16 cellular contexts compared by ENCODE assay signal in the genomic region with DNA sequence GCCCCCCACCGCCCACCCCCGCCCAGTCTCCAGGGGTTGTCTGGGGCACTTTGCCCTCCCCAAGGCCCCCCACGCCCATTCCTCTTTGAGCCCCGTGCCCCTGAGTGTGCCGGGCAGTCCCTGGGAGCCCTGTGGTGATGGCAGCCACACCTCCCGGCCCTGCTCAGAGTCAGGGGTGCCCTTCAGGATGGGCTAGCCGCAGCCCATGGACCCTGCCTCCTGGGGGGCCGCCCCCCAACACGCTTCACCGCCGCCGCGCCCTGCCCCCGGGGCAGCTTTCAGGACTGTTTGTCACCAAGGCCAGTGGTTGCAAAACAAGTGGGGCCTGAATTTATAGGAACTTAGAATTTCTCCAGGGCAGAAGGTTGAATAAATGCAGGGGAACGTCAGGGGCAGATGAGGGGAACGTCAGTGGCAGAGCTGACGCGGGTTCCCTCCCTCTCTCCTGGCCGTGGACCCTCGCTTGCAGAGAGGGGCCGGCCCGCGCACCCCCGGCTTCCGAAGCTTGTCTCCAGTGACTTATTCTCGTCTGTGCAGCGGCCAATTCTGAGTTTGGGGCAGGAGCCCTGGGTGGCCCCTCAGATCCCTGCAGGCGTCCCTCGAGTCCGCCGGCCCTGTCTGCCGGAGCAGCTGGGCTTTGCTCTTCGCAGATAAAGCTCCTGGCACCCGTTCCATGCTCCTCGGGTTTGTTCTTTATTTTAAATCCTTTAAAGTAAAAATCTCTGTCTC. TPM values are rescaled to one million over a fixed set of nuclear protein-coding genes. Genes with fewer than 3 reads are reported as not detected.
DNase-seq lines count a peak whose midpoint lies in the region; ATAC-seq and TF ChIP-seq lines count a peak whose summit lies in the region.
"Had no signal": no experiment of that assay in that cellular context is flagged by ENCODE, and none has a peak within 500 bp of the region (broad histone marks: within the 10 kb centered on the region; RNA-seq: fewer than 3 reads in every experiment).

No MANE protein-coding gene starts in this region.

- 76% methylated on average over 29 of the region's 35 CpGs for WGBS in smooth muscle cell (ENCODE audit: low lambda C conversion rate)

- H3K4me2 ChIP-seq in smooth muscle cell: peak overlapping the region; percentile 7

- H3K79me2 ChIP-seq in smooth muscle cell (ENCODE audit: low read depth): no peaks in the 10 kb centered on the region

- H4K20me1 ChIP-seq in smooth muscle cell (ENCODE audit: low read depth): no peaks in the 10 kb centered on the region

- H3K9me3 ChIP-seq in left lung: peaks cover 0 to 16% of the 10 kb centered on the region in 2 donors
- no peaks in the 10 kb centered on the region for H3K9me3 ChIP-seq in smooth muscle cell (replicated peaks; ENCODE audit: low read depth)
- no peaks in the 10 kb centered on the region for H3K9me3 ChIP-seq in T-helper 17 cell (ENCODE audit: control insufficient read depth, low read length, poor library complexity, severe bottlenecking)
- H3K9me3 ChIP-seq: neutrophil had no signal

- peaks cover 24% of the 10 kb centered on the region for H3K27me3 Mint-ChIP-seq in T-helper 17 cell

- no peak overlapping the region for H3K27ac Mint-ChIP-seq in T-helper 17 cell
- H3K27ac Mint-ChIP-seq: activated CD4-positive, alpha-beta memory T cell treated with anti-CD3 and anti-CD28 coated beads, Interleukin-2, amount 10 ng/mL, durations not matched to agents 7 days and 5 days had no signal

- H3K9ac ChIP-seq in smooth muscle cell (ENCODE audit: low read depth): no peak overlapping the region

- intact Hi-C loops in left lung (cut with DNase I): no loop called here

- peak; percentile 31 for ATAC-seq in left lung
- ATAC-seq in T-helper 17 cell: no peak
- ATAC-seq in GM21528 (IDR thresholded peaks at IDR 0.05; ENCODE audit: low FRiP score, unreplicated experiment): no peak

- DNase-seq in H7 (peak; percentile 72), choroid plexus epithelial cell (ENCODE audit: low read depth) (peak; percentile 29), left lung (peak in 1 of 2 donors; percentile 74), smooth muscle cell (lab: John Stamatoyannopoulos, UW; ENCODE audit: unreplicated experiment) (no peak), T-helper 17 cell (no peak), activated gamma-delta T cell treated with Interleukin-2 at 50 U/mL for 16 hours (no peak), DMS53 (lab: John Stamatoyannopoulos, UW) (no peak)
- DNase-seq: activated CD4-positive, alpha-beta memory T cell treated with anti-CD3 and anti-CD28 coated beads, Interleukin-2, amount 10 ng/mL, durations not matched to agents 7 days and 5 days; anterior cingulate cortex; dermis blood vessel endothelial cell; NCI-H1436 treated with DMSO at 0.1 percent for 48 hours; NCI-H446; small intestine had no signal

- H3K4me1 ChIP-seq in left lung: peaks cover 10 to 37% of the 10 kb centered on the region in 2 donors
- H3K4me1 ChIP-seq in smooth muscle cell (ENCODE audit: low read depth): peaks cover 33% of the 10 kb centered on the region

- TF ChIP-seq CTCF in choroid plexus epithelial cell (conservative IDR thresholded peaks at IDR 0.05; ENCODE audit: low read depth, low read length) (no peak), left lung (IDR thresholded peaks at IDR 0.05) (no peak), smooth muscle cell (IDR thresholded peaks at IDR 0.05; ENCODE audit: borderline replicate concordance, insufficient read depth, poor library complexity, severe bottlenecking) (no peak)

- no peak overlapping the region for H2AFZ ChIP-seq in smooth muscle cell (ENCODE audit: low read depth)

- H3K36me3 ChIP-seq in H7 (replicated peaks; ENCODE audit: control insufficient read depth, insufficient read depth, low read length) (no peaks in the 10 kb centered on the region), left lung (no peaks in the 10 kb centered on the region), smooth muscle cell (ENCODE audit: low read depth) (no peaks in the 10 kb centered on the region)
- H3K36me3 ChIP-seq: neutrophil had no signal

- H3K27me3 ChIP-seq in H7 (ENCODE audit: control insufficient read depth, insufficient read depth, low read length) (no peaks in the 10 kb centered on the region), left lung (peaks cover 0 to 28% of the 10 kb centered on the region in 2 donors), smooth muscle cell (ENCODE audit: low read depth) (no peaks in the 10 kb centered on the region)

- peaks cover 8% of the 10 kb centered on the region for H3F3A ChIP-seq in smooth muscle cell (ENCODE audit: low read depth)

- no peaks in the 10 kb centered on the region for H3K4me1 Mint-ChIP-seq in T-helper 17 cell
- H3K4me1 Mint-ChIP-seq: activated CD4-positive, alpha-beta memory T cell treated with anti-CD3 and anti-CD28 coated beads, Interleukin-2, amount 10 ng/mL, durations not matched to agents 7 days and 5 days had no signal

- H3K27ac ChIP-seq in left lung (peak overlapping the region; percentile 11 to 56), smooth muscle cell (ENCODE audit: low read depth) (no peak overlapping the region)
- H3K27ac ChIP-seq: neutrophil had no signal

- H3K4me3 ChIP-seq in H7 (ENCODE audit: insufficient read depth, low read depth, low read length): no peak overlapping the region
- no peak overlapping the region for H3K4me3 ChIP-seq in choroid plexus epithelial cell (ENCODE audit: low read depth, low read length)
- no peak overlapping the region for H3K4me3 ChIP-seq in left lung
- no peak overlapping the region for H3K4me3 ChIP-seq in smooth muscle cell
- H3K4me3 ChIP-seq: lung had no signal

- H3K36me3 Mint-ChIP-seq in T-helper 17 cell (ENCODE audit: low read depth): peaks cover 2% of the 10 kb centered on the region

- no peak overlapping the region for H3K4me3 Mint-ChIP-seq in T-helper 17 cell
- H3K4me3 Mint-ChIP-seq: activated CD4-positive, alpha-beta memory T cell treated with anti-CD3 and anti-CD28 coated beads, Interleukin-2, amount 10 ng/mL, durations not matched to agents 7 days and 5 days had no signal

RNA-seq across cellular contexts. Expression of a gene that starts 41.2 kb away (rescaled TPM):
- total RNA-seq in H7 (2014; rRNA removed; shearing (Covaris generic)): 5.5 and 8.0 TPM in 2 replicates
- total RNA-seq in left lung (10 to 100 TPM; 30.4 to 53.4 TPM), smooth muscle cell (20.3 and 28.9 TPM in 2 replicates), T-helper 17 cell (10 to 100 TPM; 28.4 to 37.0 TPM)
- polyA plus RNA-seq in smooth muscle cell: 25.6 and 27.6 TPM in 2 replicates

Comparison
In these comparisons a context has a peak if more than half of its experiments do, and no peak if none do; other contexts are left out.
1. DNase-seq: peak in H7 (single experiment) and choroid plexus epithelial cell (single experiment); none in smooth muscle cell (single experiment), T-helper 17 cell (0 of 3), activated gamma-delta T cell treated with Interleukin-2 at 50 U/mL for 16 hours (single experiment) and DMS53 (single experiment).